ENCODE assay signal across 1 cellular context in the genomic region with DNA sequence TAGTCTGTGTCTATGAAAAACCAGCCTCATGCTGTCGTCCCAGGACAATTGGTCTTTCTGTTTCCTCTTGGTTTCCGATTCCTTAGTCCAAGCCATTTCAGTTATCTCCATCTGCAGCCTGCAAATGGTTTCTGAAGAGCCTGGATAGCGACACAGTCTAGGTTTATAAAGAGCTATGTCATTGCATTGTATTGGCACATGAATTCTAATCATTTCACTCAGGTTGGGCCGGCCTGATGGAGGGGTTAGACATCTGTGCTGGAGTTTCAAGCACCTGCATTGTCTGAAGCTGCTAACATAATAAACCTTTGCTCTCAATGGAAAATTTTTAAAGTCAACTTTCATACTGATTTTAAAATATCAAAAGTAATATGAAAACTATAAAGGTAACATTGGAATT.
A peak's percentile ranks its signal among the peaks of the same experiment; 100 is the strongest.
TF ChIP-seq lines count a peak whose summit lies in the region.

No MANE protein-coding gene starts in this region.

TF ChIP-seq in K562, 482 proteins besides CTCF, POLR2A, EP300 and RAD21:
- TF ChIP-seq STAT5B (CRISPR knock-in tag; IDR thresholded peaks at IDR 0.05) (no peak), POLR2B (IDR thresholded peaks at IDR 0.05; ENCODE audit: low read depth, partially characterized antibody) (no peak), HEY1 (CRISPR knock-in tag; IDR thresholded peaks at IDR 0.05; ENCODE audit: borderline replicate concordance) (no peak), CBFA2T3 (IDR thresholded peaks at IDR 0.05) (peak; percentile 52), HDAC3 (IDR thresholded peaks at IDR 0.05; ENCODE audit: borderline replicate concordance, partially characterized antibody) (no peak), STAT6 (CRISPR knock-in tag; IDR thresholded peaks at IDR 0.05) (no peak), TEAD4 (IDR thresholded peaks at IDR 0.05; ENCODE audit: low read length) (peak; percentile 16; the same call in 1 of the 2 replicates), TEAD4 (CRISPR knock-in tag; IDR thresholded peaks at IDR 0.05; ENCODE audit: borderline replicate concordance) (no peak), CBFA2T2 (conservative IDR thresholded peaks at IDR 0.05) (peak; percentile 27; the same call in 1 of the 2 replicates), ZNF551 (CRISPR knock-in tag; IDR thresholded peaks at IDR 0.05) (no peak), CHD7 (IDR thresholded peaks at IDR 0.05; ENCODE audit: low read depth, low read length) (no peak), TAL1 (IDR thresholded peaks at IDR 0.05) (peak; percentile 25; the same call in 1 of the 2 replicates)
- TF ChIP-seq, protein P1, sequence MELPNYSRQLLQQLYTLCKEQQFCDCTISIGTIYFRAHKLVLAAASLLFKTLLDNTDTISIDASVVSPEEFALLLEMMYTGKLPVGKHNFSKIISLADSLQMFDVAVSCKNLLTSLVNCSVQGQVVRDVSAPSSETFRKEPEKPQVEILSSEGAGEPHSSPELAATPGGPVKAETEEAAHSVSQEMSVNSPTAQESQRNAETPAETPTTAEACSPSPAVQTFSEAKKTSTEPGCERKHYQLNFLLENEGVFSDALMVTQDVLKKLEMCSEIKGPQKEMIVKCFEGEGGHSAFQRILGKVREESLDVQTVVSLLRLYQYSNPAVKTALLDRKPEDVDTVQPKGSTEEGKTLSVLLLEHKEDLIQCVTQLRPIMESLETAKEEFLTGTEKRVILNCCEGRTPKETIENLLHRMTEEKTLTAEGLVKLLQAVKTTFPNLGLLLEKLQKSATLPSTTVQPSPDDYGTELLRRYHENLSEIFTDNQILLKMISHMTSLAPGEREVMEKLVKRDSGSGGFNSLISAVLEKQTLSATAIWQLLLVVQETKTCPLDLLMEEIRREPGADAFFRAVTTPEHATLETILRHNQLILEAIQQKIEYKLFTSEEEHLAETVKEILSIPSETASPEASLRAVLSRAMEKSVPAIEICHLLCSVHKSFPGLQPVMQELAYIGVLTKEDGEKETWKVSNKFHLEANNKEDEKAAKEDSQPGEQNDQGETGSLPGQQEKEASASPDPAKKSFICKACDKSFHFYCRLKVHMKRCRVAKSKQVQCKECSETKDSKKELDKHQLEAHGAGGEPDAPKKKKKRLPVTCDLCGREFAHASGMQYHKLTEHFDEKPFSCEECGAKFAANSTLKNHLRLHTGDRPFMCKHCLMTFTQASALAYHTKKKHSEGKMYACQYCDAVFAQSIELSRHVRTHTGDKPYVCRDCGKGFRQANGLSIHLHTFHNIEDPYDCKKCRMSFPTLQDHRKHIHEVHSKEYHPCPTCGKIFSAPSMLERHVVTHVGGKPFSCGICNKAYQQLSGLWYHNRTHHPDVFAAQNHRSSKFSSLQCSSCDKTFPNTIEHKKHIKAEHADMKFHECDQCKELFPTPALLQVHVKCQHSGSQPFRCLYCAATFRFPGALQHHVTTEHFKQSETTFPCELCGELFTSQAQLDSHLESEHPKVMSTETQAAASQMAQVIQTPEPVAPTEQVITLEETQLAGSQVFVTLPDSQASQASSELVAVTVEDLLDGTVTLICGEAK (IDR thresholded peaks at IDR 0.05), result no peak
- TF ChIP-seq, protein P1 (CRISPR knock-in tag; IDR thresholded peaks at IDR 0.05), result no peak
- TF ChIP-seq, protein P2, sequence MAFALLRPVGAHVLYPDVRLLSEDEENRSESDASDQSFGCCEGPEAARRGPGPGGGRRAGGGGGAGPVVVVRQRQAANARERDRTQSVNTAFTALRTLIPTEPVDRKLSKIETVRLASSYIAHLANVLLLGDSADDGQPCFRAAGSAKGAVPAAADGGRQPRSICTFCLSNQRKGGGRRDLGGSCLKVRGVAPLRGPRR (CRISPR knock-in tag; IDR thresholded peaks at IDR 0.05), result no peak
